2 cellular contexts compared by ENCODE assay signal in the genomic region with DNA sequence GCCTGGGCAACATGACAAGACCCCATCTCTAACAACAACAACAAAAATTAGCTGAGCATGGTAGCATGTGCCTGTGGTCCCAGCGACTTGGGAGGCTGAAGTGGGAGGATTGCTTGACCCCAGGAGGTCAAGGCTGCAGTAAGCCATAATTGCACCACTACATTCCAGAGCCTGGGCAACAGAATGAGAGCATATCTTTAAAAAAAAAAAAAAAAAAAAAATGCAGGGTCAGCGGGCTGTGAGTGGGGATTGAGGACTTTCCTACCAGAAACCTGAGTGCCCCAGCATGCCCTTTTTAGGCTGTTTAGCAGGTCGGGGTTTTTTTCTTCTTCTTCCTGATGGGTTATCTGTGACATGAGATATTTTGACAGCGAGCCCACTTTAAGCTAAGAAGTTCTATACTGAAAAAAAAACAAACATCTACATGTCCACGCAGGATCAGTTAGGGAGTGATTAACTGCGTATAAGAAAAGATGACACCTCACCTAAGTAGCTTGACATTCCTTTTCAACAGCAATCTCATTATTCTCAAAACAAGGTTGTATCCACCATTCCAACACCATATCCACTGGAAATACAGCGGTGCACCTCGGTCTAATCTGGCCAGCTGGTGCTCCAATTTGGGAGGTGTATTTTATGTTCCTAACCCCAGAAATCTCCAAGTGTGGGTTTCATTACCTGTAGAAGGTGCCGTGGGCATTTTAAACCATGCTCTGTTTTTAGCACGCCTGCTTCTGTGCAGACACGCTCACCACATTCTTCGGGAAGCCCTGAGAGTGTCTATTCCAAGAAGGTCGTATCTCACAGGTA.
A peak's percentile ranks its signal among the peaks of the same experiment; 100 is the strongest.
TF ChIP-seq lines count a peak whose summit lies in the region.

No MANE protein-coding gene starts in this region.

TF ChIP-seq in GM23338, 12 proteins besides CTCF, POLR2A, EP300 and RAD21:
- TF ChIP-seq ZNF114 (CRISPR knock-in tag; IDR thresholded peaks at IDR 0.05) (no peak), EZH2 (IDR thresholded peaks at IDR 0.05; ENCODE audit: low read depth, unreplicated experiment) (no peak), CREB1 (CRISPR knock-in tag; IDR thresholded peaks at IDR 0.05; ENCODE audit: low read depth) (no peak), EZH2phosphoT487 (IDR thresholded peaks at IDR 0.05; ENCODE audit: unreplicated experiment) (no peak)

TF ChIP-seq in K562, 482 proteins besides CTCF, POLR2A, EP300 and RAD21:
- TF ChIP-seq, protein P1, sequence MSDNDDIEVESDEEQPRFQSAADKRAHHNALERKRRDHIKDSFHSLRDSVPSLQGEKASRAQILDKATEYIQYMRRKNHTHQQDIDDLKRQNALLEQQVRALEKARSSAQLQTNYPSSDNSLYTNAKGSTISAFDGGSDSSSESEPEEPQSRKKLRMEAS (CRISPR knock-in tag; IDR thresholded peaks at IDR 0.05) = peak; percentile 37; the same call in 1 of the 2 replicates
- TF ChIP-seq SRF (CRISPR knock-in tag; IDR thresholded peaks at IDR 0.05) = peak in 1 of 2 experiments; percentile 65; a peak in 1 of 4 replicates
- no peak for TF ChIP-seq TAF7 (tag; IDR thresholded peaks at IDR 0.05)
- TF ChIP-seq MEIS2 (IDR thresholded peaks at IDR 0.05; ENCODE audit: partially characterized antibody) = peak; percentile 33
- peak; percentile 28; the same call in 1 of the 2 replicates for TF ChIP-seq ZNF316 (IDR thresholded peaks at IDR 0.05)
- no peak for TF ChIP-seq CBX2 (IDR thresholded peaks at IDR 0.05; ENCODE audit: insufficient read depth, low read length, poor library complexity, severe bottlenecking)
- peak; percentile 51; the same call in 1 of the 2 replicates for TF ChIP-seq ZNF384 (IDR thresholded peaks at IDR 0.05; ENCODE audit: low read depth, low read length)
